ENCODE assay signal across 8 cellular contexts in the genomic region with DNA sequence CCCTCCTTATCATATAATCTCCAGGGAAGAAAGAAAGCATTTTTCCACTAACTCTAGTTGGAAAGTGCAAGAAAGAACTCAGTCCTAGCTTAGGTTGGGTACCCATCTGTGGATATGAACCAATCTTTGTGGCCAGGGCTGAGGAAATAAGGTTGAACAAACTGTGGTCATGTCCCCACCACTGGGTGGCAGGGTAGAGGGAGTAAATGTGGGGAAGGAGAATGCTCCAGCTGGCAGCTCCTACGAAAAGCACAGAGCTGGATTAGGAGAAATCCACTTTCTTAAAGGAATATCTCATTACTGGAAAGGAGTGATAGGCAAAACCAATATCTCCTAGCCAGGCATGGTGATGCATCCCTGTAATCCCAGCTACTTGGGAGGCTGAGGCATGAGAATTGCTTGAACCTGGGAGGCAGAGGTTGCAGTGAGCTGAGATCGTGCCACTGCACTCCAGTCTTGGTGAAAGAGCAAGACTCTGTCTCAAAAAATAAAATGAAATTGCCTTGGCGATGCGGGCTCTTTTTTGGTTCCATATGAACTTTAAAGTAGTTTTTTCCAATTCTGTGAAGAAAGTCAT.
DNase-seq lines count a peak whose midpoint lies in the region; ATAC-seq and TF ChIP-seq lines count a peak whose summit lies in the region.
"Had no signal": no experiment of that assay in that cellular context is flagged by ENCODE, and none has a peak within 500 bp of the region (broad histone marks: within the 10 kb centered on the region; RNA-seq: fewer than 3 reads in every experiment).

No MANE protein-coding gene starts in this region.

- no peaks in the 10 kb centered on the region for H3K36me3 ChIP-seq in Karpas-422 (ENCODE audit: insufficient read depth, low read length)
- no peaks in the 10 kb centered on the region for H3K36me3 ChIP-seq in SJSA1
- H3K36me3 ChIP-seq in spleen, result no peaks in the 10 kb centered on the region
- H3K36me3 ChIP-seq: neutrophil had no signal

- peak in 6 of 11 experiments; percentile 20 to 43 (median 31) for TF ChIP-seq CTCF in spleen (IDR thresholded peaks at IDR 0.05 in 8 of 11, conservative IDR thresholded peaks at IDR 0.05 in 3 of 11)

- no peak for TF ChIP-seq POLR2A in spleen (IDR thresholded peaks at IDR 0.05)

- H3K79me2 ChIP-seq in Karpas-422 (ENCODE audit: low read length), result peaks cover 4% of the 10 kb centered on the region; the same call in 1 of the 2 replicates

- DNase-seq in G401 (ENCODE audit: low spot score), result peak; percentile 15
- peak; percentile 84 for DNase-seq in Karpas-422
- DNase-seq in SJSA1 (ENCODE audit: low read depth in 1 of 2, low spot score in 2 of 2), result peak; percentile 60 to 71
- peak; percentile 58 for DNase-seq in foreskin melanocyte
- DNase-seq in spleen, result no peak

- H3K27me3 ChIP-seq in Karpas-422 (ENCODE audit: low read length) (no peaks in the 10 kb centered on the region), SJSA1 (replicated peaks) (no peaks in the 10 kb centered on the region), spleen (replicated peaks in 1 of 7) (no peaks in the 10 kb centered on the region)
- H3K27me3 ChIP-seq: neutrophil had no signal

- peak overlapping the region; percentile 55 for H3K9ac ChIP-seq in Karpas-422 (ENCODE audit: low read length)

- peak overlapping the region; percentile 97 for H3K27ac ChIP-seq in Karpas-422 (ENCODE audit: low read length)
- H3K27ac ChIP-seq in SJSA1, result no peak overlapping the region
- no peak overlapping the region for H3K27ac ChIP-seq in spleen
- H3K27ac ChIP-seq: neutrophil had no signal

- H3K4me2 ChIP-seq in Karpas-422 (ENCODE audit: low read depth, low read length, poor library complexity, severe bottlenecking), result peak overlapping the region; percentile 72

- H3K9me2 ChIP-seq in Karpas-422 (replicated peaks; ENCODE audit: insufficient read depth, low read length), result no peaks in the 10 kb centered on the region

- in situ Hi-C loops in G401 (cut with HindIII; ENCODE audit: low sequenced_read_pairs), result no loop called here

- H3K4me1 ChIP-seq in Karpas-422 (ENCODE audit: low read length), result peaks cover 55% of the 10 kb centered on the region
- peaks cover 31% of the 10 kb centered on the region for H3K4me1 ChIP-seq in SJSA1 (replicated peaks)
- peaks cover 0 to 5% (median 0%) of the 10 kb centered on the region in 6 donors for H3K4me1 ChIP-seq in spleen

- intact Hi-C loops in spleen (cut with DNase I; ENCODE audit: low total_unique reads), result loop anchor here (10.0 kb wide), 1 partner anchor 327 kb away; no protein-coding TSS in a partner anchor

- H2AFZ ChIP-seq in Karpas-422 (ENCODE audit: low read length), result peak overlapping the region; percentile 97

- ATAC-seq in HG03135 (IDR thresholded peaks at IDR 0.05; ENCODE audit: unreplicated experiment) (no peak), HG03520 (IDR thresholded peaks at IDR 0.05; ENCODE audit: unreplicated experiment) (no peak)

- peak overlapping the region; percentile 19; the same call in 1 of the 2 replicates for H3K4me3 ChIP-seq in Karpas-422 (ENCODE audit: low read length)
- H3K4me3 ChIP-seq in SJSA1, result no peak overlapping the region
- H3K4me3 ChIP-seq in spleen, result no peak overlapping the region

- H4K20me1 ChIP-seq in Karpas-422 (ENCODE audit: insufficient read depth, low read depth, low read length), result no peaks in the 10 kb centered on the region

- H3K9me3 ChIP-seq in Karpas-422 (ENCODE audit: low read length) (no peaks in the 10 kb centered on the region), SJSA1 (replicated peaks) (no peaks in the 10 kb centered on the region), spleen (no peaks in the 10 kb centered on the region)
- H3K9me3 ChIP-seq: neutrophil had no signal

- 69 to 79% (median 76%) methylated on average over 4 of the region's 4 CpGs for WGBS in spleen, 5 donors
